ENCODE assay signal across 1 cellular context in genomic region chr2:60094450-60094929, GRCh38.
TF ChIP-seq lines count a peak whose summit lies in the region.

No MANE protein-coding gene starts in this region.

TF ChIP-seq in HepG2, 621 proteins besides CTCF, POLR2A, EP300 and RAD21 (continued from another document):
- TF ChIP-seq, protein P1, sequence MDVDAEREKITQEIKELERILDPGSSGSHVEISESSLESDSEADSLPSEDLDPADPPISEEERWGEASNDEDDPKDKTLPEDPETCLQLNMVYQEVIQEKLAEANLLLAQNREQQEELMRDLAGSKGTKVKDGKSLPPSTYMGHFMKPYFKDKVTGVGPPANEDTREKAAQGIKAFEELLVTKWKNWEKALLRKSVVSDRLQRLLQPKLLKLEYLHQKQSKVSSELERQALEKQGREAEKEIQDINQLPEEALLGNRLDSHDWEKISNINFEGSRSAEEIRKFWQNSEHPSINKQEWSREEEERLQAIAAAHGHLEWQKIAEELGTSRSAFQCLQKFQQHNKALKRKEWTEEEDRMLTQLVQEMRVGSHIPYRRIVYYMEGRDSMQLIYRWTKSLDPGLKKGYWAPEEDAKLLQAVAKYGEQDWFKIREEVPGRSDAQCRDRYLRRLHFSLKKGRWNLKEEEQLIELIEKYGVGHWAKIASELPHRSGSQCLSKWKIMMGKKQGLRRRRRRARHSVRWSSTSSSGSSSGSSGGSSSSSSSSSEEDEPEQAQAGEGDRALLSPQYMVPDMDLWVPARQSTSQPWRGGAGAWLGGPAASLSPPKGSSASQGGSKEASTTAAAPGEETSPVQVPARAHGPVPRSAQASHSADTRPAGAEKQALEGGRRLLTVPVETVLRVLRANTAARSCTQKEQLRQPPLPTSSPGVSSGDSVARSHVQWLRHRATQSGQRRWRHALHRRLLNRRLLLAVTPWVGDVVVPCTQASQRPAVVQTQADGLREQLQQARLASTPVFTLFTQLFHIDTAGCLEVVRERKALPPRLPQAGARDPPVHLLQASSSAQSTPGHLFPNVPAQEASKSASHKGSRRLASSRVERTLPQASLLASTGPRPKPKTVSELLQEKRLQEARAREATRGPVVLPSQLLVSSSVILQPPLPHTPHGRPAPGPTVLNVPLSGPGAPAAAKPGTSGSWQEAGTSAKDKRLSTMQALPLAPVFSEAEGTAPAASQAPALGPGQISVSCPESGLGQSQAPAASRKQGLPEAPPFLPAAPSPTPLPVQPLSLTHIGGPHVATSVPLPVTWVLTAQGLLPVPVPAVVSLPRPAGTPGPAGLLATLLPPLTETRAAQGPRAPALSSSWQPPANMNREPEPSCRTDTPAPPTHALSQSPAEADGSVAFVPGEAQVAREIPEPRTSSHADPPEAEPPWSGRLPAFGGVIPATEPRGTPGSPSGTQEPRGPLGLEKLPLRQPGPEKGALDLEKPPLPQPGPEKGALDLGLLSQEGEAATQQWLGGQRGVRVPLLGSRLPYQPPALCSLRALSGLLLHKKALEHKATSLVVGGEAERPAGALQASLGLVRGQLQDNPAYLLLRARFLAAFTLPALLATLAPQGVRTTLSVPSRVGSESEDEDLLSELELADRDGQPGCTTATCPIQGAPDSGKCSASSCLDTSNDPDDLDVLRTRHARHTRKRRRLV (CRISPR knock-in tag; IDR thresholded peaks at IDR 0.05), result 0 out of 2 replicates have a peak, but pooled peaks have one; percentile 49
- TF ChIP-seq, protein P2, sequence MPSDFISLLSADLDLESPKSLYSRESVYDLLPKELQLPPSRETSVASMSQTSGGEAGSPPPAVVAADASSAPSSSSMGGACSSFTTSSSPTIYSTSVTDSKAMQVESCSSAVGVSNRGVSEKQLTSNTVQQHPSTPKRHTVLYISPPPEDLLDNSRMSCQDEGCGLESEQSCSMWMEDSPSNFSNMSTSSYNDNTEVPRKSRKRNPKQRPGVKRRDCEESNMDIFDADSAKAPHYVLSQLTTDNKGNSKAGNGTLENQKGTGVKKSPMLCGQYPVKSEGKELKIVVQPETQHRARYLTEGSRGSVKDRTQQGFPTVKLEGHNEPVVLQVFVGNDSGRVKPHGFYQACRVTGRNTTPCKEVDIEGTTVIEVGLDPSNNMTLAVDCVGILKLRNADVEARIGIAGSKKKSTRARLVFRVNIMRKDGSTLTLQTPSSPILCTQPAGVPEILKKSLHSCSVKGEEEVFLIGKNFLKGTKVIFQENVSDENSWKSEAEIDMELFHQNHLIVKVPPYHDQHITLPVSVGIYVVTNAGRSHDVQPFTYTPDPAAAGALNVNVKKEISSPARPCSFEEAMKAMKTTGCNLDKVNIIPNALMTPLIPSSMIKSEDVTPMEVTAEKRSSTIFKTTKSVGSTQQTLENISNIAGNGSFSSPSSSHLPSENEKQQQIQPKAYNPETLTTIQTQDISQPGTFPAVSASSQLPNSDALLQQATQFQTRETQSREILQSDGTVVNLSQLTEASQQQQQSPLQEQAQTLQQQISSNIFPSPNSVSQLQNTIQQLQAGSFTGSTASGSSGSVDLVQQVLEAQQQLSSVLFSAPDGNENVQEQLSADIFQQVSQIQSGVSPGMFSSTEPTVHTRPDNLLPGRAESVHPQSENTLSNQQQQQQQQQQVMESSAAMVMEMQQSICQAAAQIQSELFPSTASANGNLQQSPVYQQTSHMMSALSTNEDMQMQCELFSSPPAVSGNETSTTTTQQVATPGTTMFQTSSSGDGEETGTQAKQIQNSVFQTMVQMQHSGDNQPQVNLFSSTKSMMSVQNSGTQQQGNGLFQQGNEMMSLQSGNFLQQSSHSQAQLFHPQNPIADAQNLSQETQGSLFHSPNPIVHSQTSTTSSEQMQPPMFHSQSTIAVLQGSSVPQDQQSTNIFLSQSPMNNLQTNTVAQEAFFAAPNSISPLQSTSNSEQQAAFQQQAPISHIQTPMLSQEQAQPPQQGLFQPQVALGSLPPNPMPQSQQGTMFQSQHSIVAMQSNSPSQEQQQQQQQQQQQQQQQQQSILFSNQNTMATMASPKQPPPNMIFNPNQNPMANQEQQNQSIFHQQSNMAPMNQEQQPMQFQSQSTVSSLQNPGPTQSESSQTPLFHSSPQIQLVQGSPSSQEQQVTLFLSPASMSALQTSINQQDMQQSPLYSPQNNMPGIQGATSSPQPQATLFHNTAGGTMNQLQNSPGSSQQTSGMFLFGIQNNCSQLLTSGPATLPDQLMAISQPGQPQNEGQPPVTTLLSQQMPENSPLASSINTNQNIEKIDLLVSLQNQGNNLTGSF (CRISPR knock-in tag; IDR thresholded peaks at IDR 0.05), result no peak
- TF ChIP-seq, protein P3, sequence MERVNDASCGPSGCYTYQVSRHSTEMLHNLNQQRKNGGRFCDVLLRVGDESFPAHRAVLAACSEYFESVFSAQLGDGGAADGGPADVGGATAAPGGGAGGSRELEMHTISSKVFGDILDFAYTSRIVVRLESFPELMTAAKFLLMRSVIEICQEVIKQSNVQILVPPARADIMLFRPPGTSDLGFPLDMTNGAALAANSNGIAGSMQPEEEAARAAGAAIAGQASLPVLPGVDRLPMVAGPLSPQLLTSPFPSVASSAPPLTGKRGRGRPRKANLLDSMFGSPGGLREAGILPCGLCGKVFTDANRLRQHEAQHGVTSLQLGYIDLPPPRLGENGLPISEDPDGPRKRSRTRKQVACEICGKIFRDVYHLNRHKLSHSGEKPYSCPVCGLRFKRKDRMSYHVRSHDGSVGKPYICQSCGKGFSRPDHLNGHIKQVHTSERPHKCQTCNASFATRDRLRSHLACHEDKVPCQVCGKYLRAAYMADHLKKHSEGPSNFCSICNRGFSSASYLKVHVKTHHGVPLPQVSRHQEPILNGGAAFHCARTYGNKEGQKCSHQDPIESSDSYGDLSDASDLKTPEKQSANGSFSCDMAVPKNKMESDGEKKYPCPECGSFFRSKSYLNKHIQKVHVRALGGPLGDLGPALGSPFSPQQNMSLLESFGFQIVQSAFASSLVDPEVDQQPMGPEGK (CRISPR knock-in tag; IDR thresholded peaks at IDR 0.05), result peak; percentile 46; the same call in 1 of the 2 replicates
- peak; percentile 98 for TF ChIP-seq AHDC1 (CRISPR knock-in tag; IDR thresholded peaks at IDR 0.05; ENCODE audit: borderline replicate concordance)
- TF ChIP-seq SMAD1 (CRISPR knock-in tag; IDR thresholded peaks at IDR 0.05; ENCODE audit: borderline replicate concordance, low read depth), result no peak
- TF ChIP-seq SCMH1 (CRISPR knock-in tag; IDR thresholded peaks at IDR 0.05; ENCODE audit: borderline replicate concordance), result no peak
- no peak for TF ChIP-seq ZNF703 (CRISPR knock-in tag; IDR thresholded peaks at IDR 0.05; ENCODE audit: borderline replicate concordance)
- 0 out of 2 replicates have a peak, but pooled peaks have one; percentile 27 for TF ChIP-seq CAMTA2 (CRISPR knock-in tag; IDR thresholded peaks at IDR 0.05; ENCODE audit: borderline replicate concordance)
- no peak for TF ChIP-seq PHB2 (IDR thresholded peaks at IDR 0.05; ENCODE audit: partially characterized antibody)
- peak; percentile 98 for TF ChIP-seq MEF2D (CRISPR knock-in tag; IDR thresholded peaks at IDR 0.05)
- 0 out of 2 replicates have a peak, but pooled peaks have one; percentile 67 for TF ChIP-seq TRIM24 (CRISPR knock-in tag; IDR thresholded peaks at IDR 0.05)
- TF ChIP-seq ZEB1 (IDR thresholded peaks at IDR 0.05; ENCODE audit: insufficient replicate concordance, low read depth), result peak; percentile 97
- no peak for TF ChIP-seq STAT5B (CRISPR knock-in tag; IDR thresholded peaks at IDR 0.05)
